In genomic region chr14:23432102-23432925, GRCh38 we compare ENCODE assay signal across 20 cellular contexts. TPM values are rescaled to one million over a fixed set of nuclear protein-coding genes. Genes with fewer than 3 reads are reported as not detected.
DNase-seq lines count a peak whose midpoint lies in the region; ATAC-seq and TF ChIP-seq lines count a peak whose summit lies in the region.
"Had no signal": no experiment of that assay in that cellular context is flagged by ENCODE, and none has a peak within 500 bp of the region (broad histone marks: within the 10 kb centered on the region; RNA-seq: fewer than 3 reads in every experiment).

No MANE protein-coding gene starts in this region.

- ATAC-seq in Right ventricle myocardium inferior (no peak), GM21576 (IDR thresholded peaks at IDR 0.05; ENCODE audit: unreplicated experiment) (no peak), upper lobe of right lung (no peak)

- H3K4me3 ChIP-seq in cardiac muscle cell: no peak overlapping the region
- no peak overlapping the region for H3K4me3 ChIP-seq in endodermal cell (ENCODE audit: low read length)
- H3K4me3 ChIP-seq in sigmoid colon: no peak overlapping the region
- H3K4me3 ChIP-seq in upper lobe of right lung: no peak overlapping the region

- H3K9me3 ChIP-seq in cardiac muscle cell (ENCODE audit: low read depth) (no peaks in the 10 kb centered on the region), endodermal cell (ENCODE audit: control insufficient read depth, low read length) (no peaks in the 10 kb centered on the region), sigmoid colon (no peaks in the 10 kb centered on the region), upper lobe of right lung (no peaks in the 10 kb centered on the region)

- no peak overlapping the region for H3K27ac Mint-ChIP-seq in endodermal cell

- TF ChIP-seq CTCF in cardiac muscle cell (IDR thresholded peaks at IDR 0.05; ENCODE audit: low read depth, low read length) (no peak), endodermal cell (conservative IDR thresholded peaks at IDR 0.05) (no peak), sigmoid colon (IDR thresholded peaks at IDR 0.05) (no peak), upper lobe of right lung (IDR thresholded peaks at IDR 0.05) (no peak)

- peak overlapping the region; percentile 38 for H3K27ac ChIP-seq in cardiac muscle cell
- H3K27ac ChIP-seq in angular gyrus (ENCODE audit: low read depth, low read length): peak overlapping the region; percentile 92
- no peak overlapping the region for H3K27ac ChIP-seq in endodermal cell (ENCODE audit: low read depth, low read length)
- H3K27ac ChIP-seq in sigmoid colon: no peak overlapping the region
- no peak overlapping the region for H3K27ac ChIP-seq in upper lobe of right lung
- H3K27ac ChIP-seq: KMS-11 had no signal

- no peak overlapping the region for H3K9ac ChIP-seq in endodermal cell (ENCODE audit: extremely low read depth, low read length, poor library complexity, severe bottlenecking)
- H3K9ac ChIP-seq: KMS-11 had no signal

- H3K4me3 Mint-ChIP-seq in endodermal cell: no peak overlapping the region

- peaks cover 43% of the 10 kb centered on the region for H3K27me3 Mint-ChIP-seq in endodermal cell (ENCODE audit: insufficient read depth)

- no peaks in the 10 kb centered on the region for H3K27me3 ChIP-seq in cardiac muscle cell
- peaks cover 9% of the 10 kb centered on the region for H3K27me3 ChIP-seq in endodermal cell (ENCODE audit: control insufficient read depth, insufficient read depth, low read length, poor library complexity, severe bottlenecking)
- no peaks in the 10 kb centered on the region for H3K27me3 ChIP-seq in sigmoid colon
- no peaks in the 10 kb centered on the region for H3K27me3 ChIP-seq in upper lobe of right lung

- no peak for TF ChIP-seq POLR2A in sigmoid colon (IDR thresholded peaks at IDR 0.05)

- peaks cover 49% of the 10 kb centered on the region for H3K4me1 ChIP-seq in cardiac muscle cell (ENCODE audit: low read depth)
- H3K4me1 ChIP-seq in endodermal cell (ENCODE audit: control insufficient read depth, insufficient read depth, low read length): peaks cover 20% of the 10 kb centered on the region
- no peaks in the 10 kb centered on the region for H3K4me1 ChIP-seq in sigmoid colon
- H3K4me1 ChIP-seq in upper lobe of right lung: no peaks in the 10 kb centered on the region

- no peaks in the 10 kb centered on the region for H3K9me3 Mint-ChIP-seq in endodermal cell

- no peaks in the 10 kb centered on the region for H3K36me3 Mint-ChIP-seq in endodermal cell (ENCODE audit: low read depth)

- intact Hi-C loops in Right ventricle myocardium inferior (cut with DNase I) (no loop called here), sigmoid colon (cut with DNase I) (no loop called here), upper lobe of right lung (cut with DNase I) (no loop called here)

- no peaks in the 10 kb centered on the region for H3K36me3 ChIP-seq in cardiac muscle cell
- H3K36me3 ChIP-seq in endodermal cell (ENCODE audit: control insufficient read depth, insufficient read depth, low read length): no peaks in the 10 kb centered on the region
- no peaks in the 10 kb centered on the region for H3K36me3 ChIP-seq in sigmoid colon
- no peaks in the 10 kb centered on the region for H3K36me3 ChIP-seq in upper lobe of right lung

- H3K4me1 Mint-ChIP-seq in endodermal cell: peaks cover 4% of the 10 kb centered on the region

- DNase-seq in cardiac muscle cell (ENCODE audit: low read depth in 1 of 2, low spot score in 1 of 2) (no peak), Right ventricle myocardium inferior (ENCODE audit: missing footprints) (no peak), endodermal cell (peak; percentile 23), sigmoid colon (peak; percentile 49), Ammon's horn (ENCODE audit: low spot score) (no peak), upper lobe of right lung (no peak)
- DNase-seq: C1 segment of cervical spinal cord, DMS79 treated with DMSO at 0.1 percent for 48 hours, GOT3, NCI-H1436, NCI-H2029, NCI-H2171, NCI-H446, NCI-H69 had no signal

- TF ChIP-seq EP300 in sigmoid colon (IDR thresholded peaks at IDR 0.05): no peak

- 90 to 94% methylated on average over 13 to 16 of the region's 17 CpGs for WGBS in endodermal cell (ENCODE audit: insufficient coverage in 1 of 2, insufficient read length in 1 of 2), 2 experiments
- WGBS in sigmoid colon, 2 donors: 81 to 82% methylated on average over 17 of the region's 17 CpGs

RNA-seq across cellular contexts. Expression of gene MYH7, which starts 3.1 kb away (rescaled TPM):
- 82.8 and 134 TPM in 2 replicates for total RNA-seq in cardiac muscle cell
- 66.2 and 117 TPM in 2 replicates for polyA plus RNA-seq in cardiac muscle cell
- total RNA-seq in Right ventricle myocardium inferior: 11,833 TPM
- total RNA-seq in endodermal cell: under 1 TPM in 1 of 2 donors, not detected in 1; 0.55 TPM
- polyA plus RNA-seq in endodermal cell (2013, experiment 1 of 2): 0.25 TPM
- 0.21 TPM for polyA plus RNA-seq in endodermal cell (2013, experiment 2 of 2)
- under 1 TPM in 2 of 4 donors, not detected in 2; under 0.01 to 0.14 TPM for total RNA-seq in sigmoid colon
- polyA plus RNA-seq in sigmoid colon: 10 to 100 TPM in 1 of 3 donors, 1 to 10 TPM in 1, under 1 TPM in 1; 0.28 to 11.6 (median 3.6) TPM
- total RNA-seq in upper lobe of right lung: 0.12 TPM
- total RNA-seq: G401, M059J, OCI-LY7 had no signal

RNA-seq across cellular contexts. Expression of gene MYH6, which starts 24.2 kb away (rescaled TPM):
- total RNA-seq in cardiac muscle cell (4,520 and 8,484 TPM in 2 replicates), Right ventricle myocardium inferior (3,910 TPM), endodermal cell (not detected), sigmoid colon (not detected), upper lobe of right lung (3.4 TPM)
- polyA plus RNA-seq in cardiac muscle cell (2,795 and 4,145 TPM in 2 replicates), sigmoid colon (1 to 10 TPM; 1.5 to 4.9 (median 3.0) TPM)
- polyA plus RNA-seq in endodermal cell (2013, experiment 1 of 2): 0.53 TPM
- polyA plus RNA-seq in endodermal cell (2013, experiment 2 of 2): 0.70 TPM
- total RNA-seq: G401, M059J, OCI-LY7 had no signal

RNA-seq across cellular contexts. Expression of gene NGDN, which starts 37.2 kb away (rescaled TPM):
- total RNA-seq in cardiac muscle cell (35.6 and 43.3 TPM in 2 replicates), Right ventricle myocardium inferior (19.8 TPM), endodermal cell (10 to 100 TPM; 43.2 to 45.3 TPM), sigmoid colon (10 to 100 TPM; 23.3 to 46.2 (median 42.7) TPM), upper lobe of right lung (32.3 TPM)
- polyA plus RNA-seq in cardiac muscle cell (66.9 and 80.3 TPM in 2 replicates), sigmoid colon (10 to 100 TPM; 28.2 to 39.6 (median 28.7) TPM)
- polyA plus RNA-seq in endodermal cell (2013, experiment 1 of 2): 59.9 TPM
- polyA plus RNA-seq in endodermal cell (2013, experiment 2 of 2): 47.9 TPM

RNA-seq across cellular contexts. Expression of gene CMTM5, which starts 55.5 kb away (rescaled TPM):
- 0.21 and 0.49 TPM in 2 replicates for total RNA-seq in cardiac muscle cell
- polyA plus RNA-seq in cardiac muscle cell: 25.2 and 31.4 TPM in 2 replicates
- 0.92 TPM for total RNA-seq in Right ventricle myocardium inferior
- 1 to 10 TPM in 1 of 2 donors, under 1 TPM in 1; 0.40 to 1.4 TPM for total RNA-seq in endodermal cell
- polyA plus RNA-seq in endodermal cell (2013, experiment 1 of 2): 3.3 TPM
- 2.8 TPM for polyA plus RNA-seq in endodermal cell (2013, experiment 2 of 2)
- total RNA-seq in sigmoid colon: 1 to 10 TPM; 1.8 to 4.6 (median 3.8) TPM
- polyA plus RNA-seq in sigmoid colon: 1 to 10 TPM in 1 of 3 donors, not detected in 2; 1.2 TPM
- total RNA-seq in upper lobe of right lung: 0.96 TPM
- total RNA-seq: G401, M059J, OCI-LY7 had no signal

RNA-seq across cellular contexts. Expression of gene IL25, which starts 59.7 kb away (rescaled TPM):
- total RNA-seq in cardiac muscle cell (not detected in 2 replicates), Right ventricle myocardium inferior (not detected), endodermal cell (not detected), sigmoid colon (not detected), upper lobe of right lung (not detected)
- polyA plus RNA-seq in cardiac muscle cell (3.2 and 7.9 TPM in 2 replicates), sigmoid colon (not detected)
- polyA plus RNA-seq in endodermal cell (2013, experiment 1 of 2): not detected
- not detected for polyA plus RNA-seq in endodermal cell (2013, experiment 2 of 2)
- total RNA-seq: G401, M059J, OCI-LY7 had no signal

Comparison
In these comparisons a context has a peak if more than half of its experiments do, and no peak if none do; other contexts are left out.
1. RNA of gene MYH7, which starts 3.1 kb away (total RNA-seq): 11,833 TPM in Right ventricle myocardium inferior (single experiment); 82.8 to 134 TPM in cardiac muscle cell, 0.55 TPM in endodermal cell, 0.12 TPM in upper lobe of right lung (single experiment) and under 0.01 to 0.14 TPM in sigmoid colon; every median in the first group is over 10 times any median in the second.
2. DNase-seq: peak in endodermal cell (single experiment) and sigmoid colon (single experiment); none in cardiac muscle cell (0 of 2), Right ventricle myocardium inferior (single experiment), Ammon's horn (single experiment) and upper lobe of right lung (single experiment).
3. H3K27ac ChIP-seq: peak in cardiac muscle cell (single experiment) and angular gyrus (single experiment); none in endodermal cell (single experiment), sigmoid colon (0 of 4) and upper lobe of right lung (single experiment).
4. RNA of gene MYH6, which starts 24.2 kb away (total RNA-seq): 4,520 to 8,484 TPM in cardiac muscle cell and 3,910 TPM in Right ventricle myocardium inferior (single experiment); 3.4 TPM in upper lobe of right lung (single experiment), not detected in endodermal cell and not detected in sigmoid colon; every median in the first group is over 100 times any median in the second.